In the genomic region with DNA sequence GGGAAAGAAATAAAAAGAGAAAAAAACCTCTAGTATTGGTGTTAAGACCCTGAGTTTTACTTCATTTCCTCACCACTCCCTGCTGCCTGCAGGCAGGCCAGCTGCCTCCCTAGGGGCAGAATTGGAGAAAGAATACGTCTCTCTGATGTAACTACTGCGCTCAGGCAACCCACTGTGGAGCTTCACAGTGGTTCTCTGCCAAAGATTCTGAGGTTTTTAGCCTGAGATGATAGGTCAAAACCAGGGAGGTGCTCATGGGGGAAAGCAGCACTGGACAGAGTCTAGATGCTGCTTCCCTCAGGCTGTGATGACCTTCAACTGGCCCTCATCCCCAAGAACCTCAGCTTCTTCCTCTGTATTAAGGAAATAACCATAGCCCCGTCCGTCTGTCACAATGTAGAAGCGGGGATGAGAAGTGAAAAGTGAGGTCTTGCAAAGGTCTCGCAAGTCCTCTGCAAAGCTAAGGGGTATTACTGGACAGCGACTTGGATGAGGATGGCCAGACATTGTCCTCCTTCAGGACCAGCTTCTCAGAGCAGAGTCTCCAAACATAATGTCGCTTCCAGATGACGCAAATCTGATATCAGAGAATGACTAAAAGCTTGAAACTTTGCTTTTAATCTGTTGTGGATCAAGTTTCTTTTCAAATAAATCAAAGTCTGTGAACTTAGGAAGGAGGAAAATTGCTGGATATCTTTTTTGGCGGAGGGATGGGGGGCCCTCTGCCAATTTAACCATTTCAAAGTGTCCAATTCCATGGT, we compare ENCODE assay signal across 26 cellular contexts.
A peak's percentile ranks its signal among the peaks of the same experiment; 100 is the strongest.
DNase-seq lines count a peak whose midpoint lies in the region; ATAC-seq lines count a peak whose summit lies in the region.
"Had no signal": no experiment of that assay in that cellular context is flagged by ENCODE, and none has a peak within 500 bp of the region (broad histone marks: within the 10 kb centered on the region; RNA-seq: fewer than 3 reads in every experiment).

No MANE protein-coding gene starts in this region.

- H3K23ac ChIP-seq in mesenchymal stem cell (ENCODE audit: low read length in 2 of 2): no peak overlapping the region

- H3K9me3 ChIP-seq in BLaER1 treated with 17β-estradiol and CSF1 and Interleukin-3, amounts not matched to agents 10 nM and 100 nM (replicated peaks in 1 of 11): peaks cover 0 to 13% (median 7%) of the 10 kb centered on the region in 11 experiments; a peak in 9 of 22 replicates
- no peaks in the 10 kb centered on the region for H3K9me3 ChIP-seq in mesenchymal stem cell (ENCODE audit: control insufficient read depth, low read length)
- H3K9me3 ChIP-seq: Caco-2, gastrocnemius medialis had no signal

- peaks cover 0 to 3% (median 0%) of the 10 kb centered on the region in 3 donors for H3K9me3 Mint-ChIP-seq in T-cell
- peaks cover 0 to 2% of the 10 kb centered on the region in 2 donors for H3K9me3 Mint-ChIP-seq in stimulated activated naive B cell treated with anti-CD40 and anti-IgM and Interleukin-4, amounts not matched to agents 10 μg/mL and 1 μg/mL and 100 μg/mL, for 72 hours
- H3K9me3 Mint-ChIP-seq: activated naive CD4-positive, alpha-beta T cell treated with anti-CD3 and anti-CD28 coated beads, Interleukin-2, amount 50 U/mL, for 24 hours; neural progenitor cell had no signal

- H3K36me3 ChIP-seq in BLaER1 treated with 17β-estradiol and CSF1 and Interleukin-3, amounts not matched to agents 10 nM and 100 nM: no peaks in the 10 kb centered on the region
- H3K36me3 ChIP-seq in mesenchymal stem cell (ENCODE audit: control insufficient read depth in 1 of 2, insufficient read depth in 2 of 2, low read depth in 1 of 2, low read length in 2 of 2): no peaks in the 10 kb centered on the region
- H3K36me3 ChIP-seq: gastrocnemius medialis, neural progenitor cell had no signal

- peak overlapping the region in 10 of 11 experiments; percentile 27 to 98 (median 84); a peak in 17 of 22 replicates for H3K4me2 ChIP-seq in BLaER1 treated with 17β-estradiol and CSF1 and Interleukin-3, amounts not matched to agents 10 nM and 100 nM
- H3K4me2 ChIP-seq in mesenchymal stem cell (ENCODE audit: low read length, poor library complexity, severe bottlenecking): no peak overlapping the region
- H3K4me2 ChIP-seq: neural progenitor cell had no signal

- H2BK12ac ChIP-seq in mesenchymal stem cell (ENCODE audit: low read length in 2 of 2): no peak overlapping the region

- H3K14ac ChIP-seq in mesenchymal stem cell (ENCODE audit: low read length in 2 of 2): no peak overlapping the region

- no peak overlapping the region for H3K18ac ChIP-seq in mesenchymal stem cell (ENCODE audit: low read depth in 1 of 2, low read length in 2 of 2)

- POLR2A ChIA-PET in T-cell (lab: Charles Lee): no interaction called here

- H4K20me1 ChIP-seq in BLaER1 treated with 17β-estradiol and CSF1 and Interleukin-3, amounts not matched to agents 10 nM and 100 nM: no peaks in the 10 kb centered on the region

- H3K4me1 ChIP-seq in BLaER1 treated with 17β-estradiol and CSF1 and Interleukin-3, amounts not matched to agents 10 nM and 100 nM: peaks cover 36 to 87% (median 71%) of the 10 kb centered on the region in 10 experiments
- peaks cover 14% of the 10 kb centered on the region for H3K4me1 ChIP-seq in mesenchymal stem cell (ENCODE audit: control insufficient read depth, insufficient read depth, low read depth, low read length)

- H3K4me3 Mint-ChIP-seq in T-cell: no peak overlapping the region
- no peak overlapping the region for H3K4me3 Mint-ChIP-seq in stimulated activated naive B cell treated with anti-CD40 and anti-IgM and Interleukin-4, amounts not matched to agents 10 μg/mL and 1 μg/mL and 100 μg/mL, for 72 hours
- H3K4me3 Mint-ChIP-seq: activated CD4-positive, alpha-beta T cell treated with anti-CD3 and anti-CD28 coated beads, Interleukin-2, amount 10 ng/mL, durations not matched to agents 24 days and 14 days; activated naive CD4-positive, alpha-beta T cell treated with anti-CD3 and anti-CD28 coated beads, Interleukin-2, amount 50 U/mL, for 24 hours; neural progenitor cell had no signal

- H3K4ac ChIP-seq in mesenchymal stem cell (ENCODE audit: low read depth in 1 of 2, low read length in 2 of 2): no peak overlapping the region

- H3K79me1 ChIP-seq in mesenchymal stem cell (replicated peaks; ENCODE audit: low read length, poor library complexity, severe bottlenecking): no peaks in the 10 kb centered on the region

- peak overlapping the region in 3 of 11 experiments; percentile 0 to 25 (median 4); a peak in 3 of 22 replicates for H3K9ac ChIP-seq in BLaER1 treated with 17β-estradiol and CSF1 and Interleukin-3, amounts not matched to agents 10 nM and 100 nM
- H3K9ac ChIP-seq in mesenchymal stem cell (ENCODE audit: low read length): peak overlapping the region; percentile 35
- H3K9ac ChIP-seq: neural progenitor cell had no signal

- H3K4me1 Mint-ChIP-seq in T-cell: peaks cover 41 to 50% (median 49%) of the 10 kb centered on the region in 3 donors
- peaks cover 31 to 52% of the 10 kb centered on the region in 2 donors for H3K4me1 Mint-ChIP-seq in stimulated activated naive B cell treated with anti-CD40 and anti-IgM and Interleukin-4, amounts not matched to agents 10 μg/mL and 1 μg/mL and 100 μg/mL, for 72 hours

- H3K27me3 Mint-ChIP-seq in T-cell: no peaks in the 10 kb centered on the region
- H3K27me3 Mint-ChIP-seq in stimulated activated naive B cell treated with anti-CD40 and anti-IgM and Interleukin-4, amounts not matched to agents 10 μg/mL and 1 μg/mL and 100 μg/mL, for 72 hours: no peaks in the 10 kb centered on the region
- H3K27me3 Mint-ChIP-seq: activated CD4-positive, alpha-beta T cell treated with anti-CD3 and anti-CD28 coated beads, Interleukin-2, amount 10 ng/mL, durations not matched to agents 24 days and 14 days; activated naive CD4-positive, alpha-beta T cell treated with anti-CD3 and anti-CD28 coated beads, Interleukin-2, amount 50 U/mL, for 24 hours had no signal

- DNase-seq in T-cell (no peak), fibroblast of peridontal ligament (ENCODE audit: extremely low read depth) (peak; percentile 57), mesenchymal stem cell (no peak), NK-92 (lab: John Stamatoyannopoulos, UW; ENCODE audit: unreplicated experiment) (no peak), retina (no peak)
- DNase-seq in stimulated activated naive B cell treated with anti-CD40 and anti-IgM and Interleukin-4, amounts not matched to agents 10 μg/mL and 1 μg/mL and 100 μg/mL, for 72 hours: no peak
- DNase-seq: activated CD4-positive, alpha-beta T cell treated with anti-CD3 and anti-CD28 coated beads, Interleukin-2, amount 10 ng/mL, durations not matched to agents 24 days and 14 days; activated T-cell treated with anti-CD3 and anti-CD28 coated beads, Interleukin-2, amount 50 U/mL, for 48 hours; Caco-2; DND-41; effector CD8-positive, alpha-beta T cell; erythroblast; hypothalamus; NCI-H1694 treated with DMSO at 0.1 percent for 48 hours; NCI-H2171 treated with DMSO at 0.1 percent for 48 hours; NCI-H526 treated with DMSO at 0.1 percent for 48 hours; posterior cingulate gyrus; RPMI8226; small intestine; stimulated activated CD4-positive, alpha-beta T cell treated with anti-CD3 and anti-CD28 coated beads, Interleukin-2, amount 100 ng/mL, for 24 hours had no signal

- H3K4me3 ChIP-seq in BLaER1 treated with 17β-estradiol and CSF1 and Interleukin-3, amounts not matched to agents 10 nM and 100 nM: no peak overlapping the region
- no peak overlapping the region for H3K4me3 ChIP-seq in mesenchymal stem cell (ENCODE audit: insufficient read depth in 1 of 2, low read depth in 1 of 2, low read length in 2 of 2)
- H3K4me3 ChIP-seq: gastrocnemius medialis, neural progenitor cell, SK-N-MC had no signal

- peak overlapping the region; percentile 52 to 64 for H3K27ac Mint-ChIP-seq in T-cell
- H3K27ac Mint-ChIP-seq in stimulated activated naive B cell treated with anti-CD40 and anti-IgM and Interleukin-4, amounts not matched to agents 10 μg/mL and 1 μg/mL and 100 μg/mL, for 72 hours: no peak overlapping the region
- H3K27ac Mint-ChIP-seq: activated naive CD4-positive, alpha-beta T cell treated with anti-CD3 and anti-CD28 coated beads, Interleukin-2, amount 50 U/mL, for 24 hours; neural progenitor cell had no signal

- WGBS in mesenchymal stem cell: 89% methylated on average over 10 of the region's 10 CpGs

- H2AFZ ChIP-seq in mesenchymal stem cell (ENCODE audit: low read depth, low read length): no peak overlapping the region
- H2AFZ ChIP-seq: neural progenitor cell had no signal

- no peak overlapping the region for H2BK15ac ChIP-seq in mesenchymal stem cell (ENCODE audit: low read depth, poor library complexity, severe bottlenecking)

- ATAC-seq in T-cell (replicated peaks in 1 of 4) (no peak), GM18498 (IDR thresholded peaks at IDR 0.05; ENCODE audit: unreplicated experiment) (no peak)
- no peak for ATAC-seq in stimulated activated naive B cell treated with anti-CD40 and anti-IgM and Interleukin-4, amounts not matched to agents 10 μg/mL and 1 μg/mL and 100 μg/mL, for 72 hours (replicated peaks)
- ATAC-seq: gastrocnemius medialis had no signal

- H2BK5ac ChIP-seq in mesenchymal stem cell (ENCODE audit: low read depth, low read length, poor library complexity, severe bottlenecking): no peak overlapping the region

- CTCF ChIA-PET in T-cell (lab: Charles Lee): no interaction called here

- H4K8ac ChIP-seq in mesenchymal stem cell (ENCODE audit: low read length): no peak overlapping the region

- H3K36me3 Mint-ChIP-seq in T-cell: no peaks in the 10 kb centered on the region
- no peaks in the 10 kb centered on the region for H3K36me3 Mint-ChIP-seq in stimulated activated naive B cell treated with anti-CD40 and anti-IgM and Interleukin-4, amounts not matched to agents 10 μg/mL and 1 μg/mL and 100 μg/mL, for 72 hours
- H3K36me3 Mint-ChIP-seq: activated naive CD4-positive, alpha-beta T cell treated with anti-CD3 and anti-CD28 coated beads, Interleukin-2, amount 50 U/mL, for 24 hours; neural progenitor cell had no signal

- peak overlapping the region in 9 of 11 experiments; percentile 10 to 98 (median 62); a peak in 14 of 22 replicates for H3K27ac ChIP-seq in BLaER1 treated with 17β-estradiol and CSF1 and Interleukin-3, amounts not matched to agents 10 nM and 100 nM
- H3K27ac ChIP-seq in mesenchymal stem cell (ENCODE audit: low read length, poor library complexity, severe bottlenecking): no peak overlapping the region
- H3K27ac ChIP-seq: gastrocnemius medialis, neural progenitor cell, SK-N-MC had no signal

- H4K91ac ChIP-seq in mesenchymal stem cell (ENCODE audit: low read length): no peak overlapping the region

- H2AK5ac ChIP-seq in mesenchymal stem cell (ENCODE audit: low read length, severe bottlenecking): no peak overlapping the region

- H2BK120ac ChIP-seq in mesenchymal stem cell (ENCODE audit: low read depth, low read length): no peak overlapping the region

- H3K27me3 ChIP-seq in BLaER1 treated with 17β-estradiol and CSF1 and Interleukin-3, amounts not matched to agents 10 nM and 100 nM: no peaks in the 10 kb centered on the region
- H3K27me3 ChIP-seq in mesenchymal stem cell (ENCODE audit: control insufficient read depth in 1 of 2, insufficient read depth in 1 of 2, low read length in 2 of 2): no peaks in the 10 kb centered on the region
- H3K27me3 ChIP-seq: gastrocnemius medialis, neural progenitor cell had no signal
